In the genomic region with DNA sequence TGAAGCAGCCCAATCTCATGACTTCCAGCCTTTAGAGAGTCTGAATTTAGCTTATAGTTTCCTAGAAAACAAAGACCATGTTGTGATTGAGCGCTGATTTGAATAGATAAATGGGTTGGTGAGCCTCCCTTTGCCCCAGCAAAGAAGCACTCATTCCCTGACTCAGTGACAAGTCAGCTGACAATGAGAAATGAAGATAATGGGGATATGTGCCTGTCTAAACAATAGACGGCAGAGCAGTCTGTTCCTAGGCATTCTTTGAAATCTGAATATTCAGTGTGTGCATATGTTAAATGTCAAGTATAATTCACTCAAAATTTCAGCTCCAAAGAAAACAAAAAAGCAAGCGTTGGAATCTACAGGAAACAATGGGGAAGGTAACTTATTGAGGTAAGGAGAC, we compare ENCODE assay signal across 2 cellular contexts.
A peak's percentile ranks its signal among the peaks of the same experiment; 100 is the strongest.
TF ChIP-seq lines count a peak whose summit lies in the region.

No MANE protein-coding gene starts in this region.

TF ChIP-seq in GM23338, 12 proteins besides CTCF, POLR2A, EP300 and RAD21:
- no peak for TF ChIP-seq JUNB (IDR thresholded peaks at IDR 0.05; ENCODE audit: unreplicated experiment)
- no peak for TF ChIP-seq EZH2 (IDR thresholded peaks at IDR 0.05; ENCODE audit: low read depth, unreplicated experiment)
- no peak for TF ChIP-seq ZNF114 (CRISPR knock-in tag; IDR thresholded peaks at IDR 0.05)
- TF ChIP-seq NANOG (IDR thresholded peaks at IDR 0.05; ENCODE audit: borderline replicate concordance) = no peak
- no peak for TF ChIP-seq CREB1 (CRISPR knock-in tag; IDR thresholded peaks at IDR 0.05; ENCODE audit: low read depth)
- TF ChIP-seq EZH2phosphoT487 (IDR thresholded peaks at IDR 0.05; ENCODE audit: unreplicated experiment) = no peak
- TF ChIP-seq, protein P1, sequence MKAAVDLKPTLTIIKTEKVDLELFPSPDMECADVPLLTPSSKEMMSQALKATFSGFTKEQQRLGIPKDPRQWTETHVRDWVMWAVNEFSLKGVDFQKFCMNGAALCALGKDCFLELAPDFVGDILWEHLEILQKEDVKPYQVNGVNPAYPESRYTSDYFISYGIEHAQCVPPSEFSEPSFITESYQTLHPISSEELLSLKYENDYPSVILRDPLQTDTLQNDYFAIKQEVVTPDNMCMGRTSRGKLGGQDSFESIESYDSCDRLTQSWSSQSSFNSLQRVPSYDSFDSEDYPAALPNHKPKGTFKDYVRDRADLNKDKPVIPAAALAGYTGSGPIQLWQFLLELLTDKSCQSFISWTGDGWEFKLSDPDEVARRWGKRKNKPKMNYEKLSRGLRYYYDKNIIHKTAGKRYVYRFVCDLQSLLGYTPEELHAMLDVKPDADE (IDR thresholded peaks at IDR 0.05) = no peak
- TF ChIP-seq, protein P2, sequence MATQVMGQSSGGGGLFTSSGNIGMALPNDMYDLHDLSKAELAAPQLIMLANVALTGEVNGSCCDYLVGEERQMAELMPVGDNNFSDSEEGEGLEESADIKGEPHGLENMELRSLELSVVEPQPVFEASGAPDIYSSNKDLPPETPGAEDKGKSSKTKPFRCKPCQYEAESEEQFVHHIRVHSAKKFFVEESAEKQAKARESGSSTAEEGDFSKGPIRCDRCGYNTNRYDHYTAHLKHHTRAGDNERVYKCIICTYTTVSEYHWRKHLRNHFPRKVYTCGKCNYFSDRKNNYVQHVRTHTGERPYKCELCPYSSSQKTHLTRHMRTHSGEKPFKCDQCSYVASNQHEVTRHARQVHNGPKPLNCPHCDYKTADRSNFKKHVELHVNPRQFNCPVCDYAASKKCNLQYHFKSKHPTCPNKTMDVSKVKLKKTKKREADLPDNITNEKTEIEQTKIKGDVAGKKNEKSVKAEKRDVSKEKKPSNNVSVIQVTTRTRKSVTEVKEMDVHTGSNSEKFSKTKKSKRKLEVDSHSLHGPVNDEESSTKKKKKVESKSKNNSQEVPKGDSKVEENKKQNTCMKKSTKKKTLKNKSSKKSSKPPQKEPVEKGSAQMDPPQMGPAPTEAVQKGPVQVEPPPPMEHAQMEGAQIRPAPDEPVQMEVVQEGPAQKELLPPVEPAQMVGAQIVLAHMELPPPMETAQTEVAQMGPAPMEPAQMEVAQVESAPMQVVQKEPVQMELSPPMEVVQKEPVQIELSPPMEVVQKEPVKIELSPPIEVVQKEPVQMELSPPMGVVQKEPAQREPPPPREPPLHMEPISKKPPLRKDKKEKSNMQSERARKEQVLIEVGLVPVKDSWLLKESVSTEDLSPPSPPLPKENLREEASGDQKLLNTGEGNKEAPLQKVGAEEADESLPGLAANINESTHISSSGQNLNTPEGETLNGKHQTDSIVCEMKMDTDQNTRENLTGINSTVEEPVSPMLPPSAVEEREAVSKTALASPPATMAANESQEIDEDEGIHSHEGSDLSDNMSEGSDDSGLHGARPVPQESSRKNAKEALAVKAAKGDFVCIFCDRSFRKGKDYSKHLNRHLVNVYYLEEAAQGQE (IDR thresholded peaks at IDR 0.05; ENCODE audit: unreplicated experiment) = no peak
- TF ChIP-seq, protein P3, sequence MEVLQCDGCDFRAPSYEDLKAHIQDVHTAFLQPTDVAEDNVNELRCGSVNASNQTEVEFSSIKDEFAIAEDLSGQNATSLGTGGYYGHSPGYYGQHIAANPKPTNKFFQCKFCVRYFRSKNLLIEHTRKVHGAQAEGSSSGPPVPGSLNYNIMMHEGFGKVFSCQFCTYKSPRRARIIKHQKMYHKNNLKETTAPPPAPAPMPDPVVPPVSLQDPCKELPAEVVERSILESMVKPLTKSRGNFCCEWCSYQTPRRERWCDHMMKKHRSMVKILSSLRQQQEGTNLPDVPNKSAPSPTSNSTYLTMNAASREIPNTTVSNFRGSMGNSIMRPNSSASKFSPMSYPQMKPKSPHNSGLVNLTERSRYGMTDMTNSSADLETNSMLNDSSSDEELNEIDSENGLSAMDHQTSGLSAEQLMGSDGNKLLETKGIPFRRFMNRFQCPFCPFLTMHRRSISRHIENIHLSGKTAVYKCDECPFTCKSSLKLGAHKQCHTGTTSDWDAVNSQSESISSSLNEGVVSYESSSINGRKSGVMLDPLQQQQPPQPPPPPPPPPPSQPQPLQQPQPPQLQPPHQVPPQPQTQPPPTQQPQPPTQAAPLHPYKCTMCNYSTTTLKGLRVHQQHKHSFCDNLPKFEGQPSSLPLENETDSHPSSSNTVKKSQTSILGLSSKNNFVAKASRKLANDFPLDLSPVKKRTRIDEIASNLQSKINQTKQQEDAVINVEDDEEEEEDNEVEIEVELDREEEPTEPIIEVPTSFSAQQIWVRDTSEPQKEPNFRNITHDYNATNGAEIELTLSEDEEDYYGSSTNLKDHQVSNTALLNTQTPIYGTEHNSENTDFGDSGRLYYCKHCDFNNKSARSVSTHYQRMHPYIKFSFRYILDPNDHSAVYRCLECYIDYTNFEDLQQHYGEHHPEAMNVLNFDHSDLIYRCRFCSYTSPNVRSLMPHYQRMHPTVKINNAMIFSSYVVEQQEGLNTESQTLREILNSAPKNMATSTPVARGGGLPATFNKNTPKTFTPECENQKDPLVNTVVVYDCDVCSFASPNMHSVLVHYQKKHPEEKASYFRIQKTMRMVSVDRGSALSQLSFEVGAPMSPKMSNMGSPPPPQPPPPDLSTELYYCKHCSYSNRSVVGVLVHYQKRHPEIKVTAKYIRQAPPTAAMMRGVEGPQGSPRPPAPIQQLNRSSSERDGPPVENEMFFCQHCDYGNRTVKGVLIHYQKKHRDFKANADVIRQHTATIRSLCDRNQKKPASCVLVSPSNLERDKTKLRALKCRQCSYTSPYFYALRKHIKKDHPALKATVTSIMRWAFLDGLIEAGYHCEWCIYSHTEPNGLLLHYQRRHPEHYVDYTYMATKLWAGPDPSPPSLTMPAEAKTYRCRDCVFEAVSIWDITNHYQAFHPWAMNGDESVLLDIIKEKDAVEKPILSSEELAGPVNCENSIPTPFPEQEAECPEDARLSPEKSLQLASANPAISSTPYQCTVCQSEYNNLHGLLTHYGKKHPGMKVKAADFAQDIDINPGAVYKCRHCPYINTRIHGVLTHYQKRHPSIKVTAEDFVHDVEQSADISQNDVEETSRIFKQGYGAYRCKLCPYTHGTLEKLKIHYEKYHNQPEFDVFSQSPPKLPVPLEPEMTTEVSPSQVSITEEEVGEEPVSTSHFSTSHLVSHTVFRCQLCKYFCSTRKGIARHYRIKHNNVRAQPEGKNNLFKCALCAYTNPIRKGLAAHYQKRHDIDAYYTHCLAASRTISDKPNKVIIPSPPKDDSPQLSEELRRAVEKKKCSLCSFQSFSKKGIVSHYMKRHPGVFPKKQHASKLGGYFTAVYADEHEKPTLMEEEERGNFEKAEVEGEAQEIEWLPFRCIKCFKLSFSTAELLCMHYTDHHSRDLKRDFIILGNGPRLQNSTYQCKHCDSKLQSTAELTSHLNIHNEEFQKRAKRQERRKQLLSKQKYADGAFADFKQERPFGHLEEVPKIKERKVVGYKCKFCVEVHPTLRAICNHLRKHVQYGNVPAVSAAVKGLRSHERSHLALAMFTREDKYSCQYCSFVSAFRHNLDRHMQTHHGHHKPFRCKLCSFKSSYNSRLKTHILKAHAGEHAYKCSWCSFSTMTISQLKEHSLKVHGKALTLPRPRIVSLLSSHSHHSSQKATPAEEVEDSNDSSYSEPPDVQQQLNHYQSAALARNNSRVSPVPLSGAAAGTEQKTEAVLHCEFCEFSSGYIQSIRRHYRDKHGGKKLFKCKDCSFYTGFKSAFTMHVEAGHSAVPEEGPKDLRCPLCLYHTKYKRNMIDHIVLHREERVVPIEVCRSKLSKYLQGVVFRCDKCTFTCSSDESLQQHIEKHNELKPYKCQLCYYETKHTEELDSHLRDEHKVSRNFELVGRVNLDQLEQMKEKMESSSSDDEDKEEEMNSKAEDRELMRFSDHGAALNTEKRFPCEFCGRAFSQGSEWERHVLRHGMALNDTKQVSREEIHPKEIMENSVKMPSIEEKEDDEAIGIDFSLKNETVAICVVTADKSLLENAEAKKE (CRISPR knock-in tag; IDR thresholded peaks at IDR 0.05) = no peak
- TF ChIP-seq POLR2AphosphoS5 (IDR thresholded peaks at IDR 0.05; ENCODE audit: low read depth) = no peak
TF ChIP-seq in GM23338: peak in this region for 0.

TF ChIP-seq in neural cell, 6 proteins besides CTCF, POLR2A, EP300 and RAD21:
- peak; percentile 59 for TF ChIP-seq POLR2AphosphoS5 (IDR thresholded peaks at IDR 0.05)
- TF ChIP-seq MXI1 (conservative IDR thresholded peaks at IDR 0.05; ENCODE audit: poor library complexity, severe bottlenecking) = no peak
